Comparison of ENCODE assay signal across 15 cellular contexts in the genomic region with DNA sequence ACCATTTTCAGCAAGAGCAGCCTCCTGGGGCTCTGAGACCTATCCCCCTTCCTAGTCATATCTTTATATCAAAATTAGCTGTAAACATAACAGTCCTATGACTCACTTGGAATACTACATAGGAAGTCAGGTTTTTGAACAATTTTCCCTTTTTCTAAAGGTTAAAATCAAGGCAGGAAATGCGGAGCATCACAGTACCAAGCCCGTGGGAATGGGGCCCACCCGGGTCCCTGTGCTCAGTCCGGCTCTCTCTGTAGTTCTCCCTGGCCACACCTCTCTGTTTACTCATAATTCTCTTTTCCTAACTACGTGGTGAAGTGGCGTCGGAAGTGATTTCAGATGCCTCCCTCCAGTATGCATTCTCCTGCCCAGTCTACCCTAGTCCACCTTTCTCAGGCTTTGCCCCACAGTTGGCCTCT.
DNase-seq lines count a peak whose midpoint lies in the region; ATAC-seq and TF ChIP-seq lines count a peak whose summit lies in the region.
"Had no signal": no experiment of that assay in that cellular context is flagged by ENCODE, and none has a peak within 500 bp of the region (broad histone marks: within the 10 kb centered on the region; RNA-seq: fewer than 3 reads in every experiment).

No MANE protein-coding gene starts in this region.

- H3K9ac ChIP-seq in GM23248 = no peak overlapping the region

- H3K4me1 Mint-ChIP-seq in stimulated activated memory B cell treated with anti-CD40 and anti-IgM and Interleukin-4, amounts not matched to agents 10 μg/mL and 1 μg/mL and 100 μg/mL, for 72 hours = peaks cover 37% of the 10 kb centered on the region

- H3K4me3 Mint-ChIP-seq in stimulated activated memory B cell treated with anti-CD40 and anti-IgM and Interleukin-4, amounts not matched to agents 10 μg/mL and 1 μg/mL and 100 μg/mL, for 72 hours = no peak overlapping the region

- TF ChIP-seq POLR2A in prostate gland (IDR thresholded peaks at IDR 0.05) = no peak

- intact Hi-C loops in prostate gland (cut with DNase I) = no loop called here

- H3K27me3 ChIP-seq in GM23248 (replicated peaks; ENCODE audit: insufficient read depth) = no peaks in the 10 kb centered on the region
- H3K27me3 ChIP-seq in RWPE2 (ENCODE audit: insufficient read depth, poor library complexity, severe bottlenecking) = no peaks in the 10 kb centered on the region
- no peaks in the 10 kb centered on the region for H3K27me3 ChIP-seq in prostate gland (replicated peaks; ENCODE audit: insufficient read depth)

- H3K36me3 ChIP-seq in GM23248 (ENCODE audit: low read depth) (no peaks in the 10 kb centered on the region), RWPE2 (ENCODE audit: low read depth) (no peaks in the 10 kb centered on the region), prostate gland (no peaks in the 10 kb centered on the region)
- H3K36me3 ChIP-seq: thoracic aorta, WERI-Rb-1 had no signal

- no peaks in the 10 kb centered on the region for H3K9me3 Mint-ChIP-seq in stimulated activated memory B cell treated with anti-CD40 and anti-IgM and Interleukin-4, amounts not matched to agents 10 μg/mL and 1 μg/mL and 100 μg/mL, for 72 hours

- ATAC-seq in RWPE2 (ENCODE audit: low read depth) = peak; percentile 56; the same call in 2 of the 3 replicates
- ATAC-seq in stimulated activated memory B cell treated with anti-CD40 and anti-IgM and Interleukin-4, amounts not matched to agents 10 μg/mL and 1 μg/mL and 100 μg/mL, for 72 hours = no peak
- ATAC-seq in HG03196 (IDR thresholded peaks at IDR 0.05; ENCODE audit: unreplicated experiment) = no peak

- no peak overlapping the region for H3K4me2 ChIP-seq in GM23248 (ENCODE audit: unreplicated experiment)

- H3K27me3 Mint-ChIP-seq in stimulated activated memory B cell treated with anti-CD40 and anti-IgM and Interleukin-4, amounts not matched to agents 10 μg/mL and 1 μg/mL and 100 μg/mL, for 72 hours = no peaks in the 10 kb centered on the region

- H3K36me3 Mint-ChIP-seq in stimulated activated memory B cell treated with anti-CD40 and anti-IgM and Interleukin-4, amounts not matched to agents 10 μg/mL and 1 μg/mL and 100 μg/mL, for 72 hours = no peaks in the 10 kb centered on the region

- H3K4me3 ChIP-seq in GM23248 (no peak overlapping the region), RWPE2 (ENCODE audit: severe bottlenecking) (no peak overlapping the region), fibroblast of villous mesenchyme (ENCODE audit: low read depth, low read length) (no peak overlapping the region), prostate gland (no peak overlapping the region)
- H3K4me3 ChIP-seq: thoracic aorta had no signal

- H3K9me3 ChIP-seq in GM23248 (ENCODE audit: low read depth) = no peaks in the 10 kb centered on the region
- no peaks in the 10 kb centered on the region for H3K9me3 ChIP-seq in RWPE2 (ENCODE audit: severe bottlenecking)
- H3K9me3 ChIP-seq in prostate gland = no peaks in the 10 kb centered on the region
- H3K9me3 ChIP-seq: thoracic aorta had no signal

- no peaks in the 10 kb centered on the region for H3K79me2 ChIP-seq in GM23248 (ENCODE audit: insufficient read depth)

- no peaks in the 10 kb centered on the region for H3K9me2 ChIP-seq in GM23248 (ENCODE audit: insufficient read depth)

- 72 to 79% methylated on average over 7 of the region's 7 CpGs for WGBS in GM23248 (ENCODE audit: low coverage in 1 of 2, low lambda C conversion rate in 2 of 2, missing lambda C conversion rate in 2 of 2), 2 experiments
- WGBS in prostate gland = 74% methylated on average over 7 of the region's 7 CpGs

- H3K27ac ChIP-seq in GM23248 (no peak overlapping the region), RWPE2 (ENCODE audit: poor library complexity, severe bottlenecking) (peak overlapping the region; percentile 24), prostate gland (peak overlapping the region in 1 of 2 donors; percentile 6)
- H3K27ac ChIP-seq: WERI-Rb-1 had no signal

- no peak for TF ChIP-seq CTCF in RWPE2 (IDR thresholded peaks at IDR 0.05; ENCODE audit: poor library complexity, severe bottlenecking)
- no peak for TF ChIP-seq CTCF in fibroblast of villous mesenchyme (IDR thresholded peaks at IDR 0.05; ENCODE audit: insufficient read depth, low read depth, low read length)
- TF ChIP-seq CTCF in prostate gland (IDR thresholded peaks at IDR 0.05) = no peak

- peaks cover 62% of the 10 kb centered on the region for H3K4me1 ChIP-seq in GM23248 (ENCODE audit: insufficient read depth)
- H3K4me1 ChIP-seq in RWPE2 (ENCODE audit: insufficient read depth, poor library complexity, severe bottlenecking) = peaks cover 43% of the 10 kb centered on the region
- H3K4me1 ChIP-seq in prostate gland (replicated peaks) = no peaks in the 10 kb centered on the region

- in situ Hi-C loops in GM23248 (cut with MboI) = no loop called here

- 0 out of 2 replicates have a peak overlapping the region, but pooled peaks have one; percentile 27 for H2AFZ ChIP-seq in GM23248

- peaks cover 44% of the 10 kb centered on the region for H3F3A ChIP-seq in GM23248 (ENCODE audit: insufficient read depth)

- H4K20me1 ChIP-seq in GM23248 (ENCODE audit: insufficient read depth) = no peaks in the 10 kb centered on the region

- peak overlapping the region; percentile 70 for H3K27ac Mint-ChIP-seq in stimulated activated memory B cell treated with anti-CD40 and anti-IgM and Interleukin-4, amounts not matched to agents 10 μg/mL and 1 μg/mL and 100 μg/mL, for 72 hours

- DNase-seq in GM23248 (peak; percentile 34), RWPE2 (ENCODE audit: low spot score) (no peak), fibroblast of villous mesenchyme (ENCODE audit: low read depth) (peak; percentile 30), RKO (ENCODE audit: low spot score) (no peak), prostate gland (ENCODE audit: low spot score) (no peak)
- DNase-seq: activated effector memory CD4-positive, alpha-beta T cell treated with Interleukin-2 at 50 U/mL for 16 hours; DND-41; GOT3; NCI-H1105 treated with DMSO at 0.1 percent for 48 hours; nucleus accumbens; stimulated activated CD4-positive, alpha-beta T cell treated with anti-CD3 and anti-CD28 coated beads, Interleukin-2, amount 100 ng/mL, for 48 hours; WERI-Rb-1 had no signal

Comparison
In these comparisons a context has a peak if more than half of its experiments do, and no peak if none do; other contexts are left out.
1. DNase-seq: peak in GM23248 (single experiment) and fibroblast of villous mesenchyme (single experiment); none in RWPE2 (single experiment), RKO (single experiment) and prostate gland (single experiment).